8 cellular contexts compared by ENCODE assay signal in genomic region chr2:32356735-32357544, GRCh38. TPM values are rescaled to one million over a fixed set of nuclear protein-coding genes. Genes with fewer than 3 reads are reported as not detected.
A peak's percentile ranks its signal among the peaks of the same experiment; 100 is the strongest.
DNase-seq lines count a peak whose midpoint lies in the region; ATAC-seq, FAIRE-seq and TF ChIP-seq lines count a peak whose summit lies in the region.

Gene BIRC6, plus strand, starts transcription at chr2:32357023. Its CDS starts 139 bp downstream, at chr2:32357162.

- DNase-seq in NCI-H2029 (lab: John Stamatoyannopoulos, UW) (peak; percentile 90), ascending aorta (ENCODE audit: low spot score in 2 of 2) (peak; percentile 93 to 99), right cardiac atrium (peak; percentile 99), pulmonary artery endothelial cell (ENCODE audit: low read depth, low spot score) (peak; percentile 82), urothelium cell line (ENCODE audit: low spot score) (peak; percentile 99)
- peak; percentile 97 for DNase-seq in T-helper 2 cell treated with Interferon-gamma antibody and Interleukin-4, amounts not matched to agents 5 μg/mL and 100 μg/mL, for 36 hours (ENCODE audit: low spot score)

- H3K9me3 Mint-ChIP-seq in T-helper 2 cell treated with Interferon-gamma antibody and Interleukin-4, amounts not matched to agents 5 μg/mL and 100 μg/mL, for 36 hours = no peaks in the 10 kb centered on the region

- intact Hi-C loops in ascending aorta (cut with DNase I) = loop anchor here (1.0 to 5.0 kb wide), 5 partner anchors 70 to 1240 kb away; partner anchors contain the start of genes FAM98A, SLC30A6 and SPAST
- intact Hi-C loops in right cardiac atrium (cut with DNase I) = no loop called here

- under 1% methylated on average over 94 of the region's 94 CpGs for WGBS in right cardiac atrium

- peaks cover 32% of the 10 kb centered on the region for H3K4me1 Mint-ChIP-seq in T-helper 2 cell treated with Interferon-gamma antibody and Interleukin-4, amounts not matched to agents 5 μg/mL and 100 μg/mL, for 36 hours (ENCODE audit: low read depth)

- H3K27me3 ChIP-seq in ascending aorta (no peaks in the 10 kb centered on the region), right cardiac atrium (ENCODE audit: control insufficient read depth, insufficient read depth) (no peaks in the 10 kb centered on the region)

- H3K36me3 ChIP-seq in ascending aorta = no peaks in the 10 kb centered on the region

- H3K36me3 Mint-ChIP-seq in T-helper 2 cell treated with Interferon-gamma antibody and Interleukin-4, amounts not matched to agents 5 μg/mL and 100 μg/mL, for 36 hours (ENCODE audit: low read depth) = peaks cover 28% of the 10 kb centered on the region

- peak within 1 kb of the TSS; percentile 98 for H3K27ac Mint-ChIP-seq in T-helper 2 cell treated with Interferon-gamma antibody and Interleukin-4, amounts not matched to agents 5 μg/mL and 100 μg/mL, for 36 hours

- peak within 1 kb of the TSS; percentile 85 for H3K4me3 Mint-ChIP-seq in T-helper 2 cell treated with Interferon-gamma antibody and Interleukin-4, amounts not matched to agents 5 μg/mL and 100 μg/mL, for 36 hours

- H3K9me3 ChIP-seq in ascending aorta = no peaks in the 10 kb centered on the region
- H3K9me3 ChIP-seq in right cardiac atrium (ENCODE audit: control insufficient read depth, low read length) = no peaks in the 10 kb centered on the region

- ATAC-seq in GM18508 (IDR thresholded peaks at IDR 0.05; ENCODE audit: insufficient read depth, unreplicated experiment) (peak; percentile 64), HG02981 (IDR thresholded peaks at IDR 0.05; ENCODE audit: unreplicated experiment) (peak; percentile 87), right cardiac atrium (peak; percentile 97 to 98)

- H3K27me3 Mint-ChIP-seq in T-helper 2 cell treated with Interferon-gamma antibody and Interleukin-4, amounts not matched to agents 5 μg/mL and 100 μg/mL, for 36 hours (ENCODE audit: low read depth) = no peaks in the 10 kb centered on the region

- peak within 1 kb of the TSS; percentile 67 to 99 for H3K4me3 ChIP-seq in ascending aorta
- peak within 1 kb of the TSS; percentile 78 for H3K4me3 ChIP-seq in right cardiac atrium (ENCODE audit: low read length)

- H3K27ac ChIP-seq in ascending aorta (peak within 1 kb of the TSS; percentile 90 to 100), right cardiac atrium (ENCODE audit: low read length) (peak within 1 kb of the TSS; percentile 96)

- H3K4me1 ChIP-seq in ascending aorta (peaks cover 0 to 30% of the 10 kb centered on the region in 2 donors), right cardiac atrium (ENCODE audit: control insufficient read depth, insufficient read depth, low read length) (no peaks in the 10 kb centered on the region)

- peak; percentile 42 for FAIRE-seq in urothelium cell line (lab: Jason Lieb, UNC)

- no peak for TF ChIP-seq CTCF in ascending aorta (IDR thresholded peaks at IDR 0.05)

RNA-seq across cellular contexts. Expression of gene BIRC6, which starts in this region (rescaled TPM):
- total RNA-seq in ascending aorta (59.4 TPM), right cardiac atrium (10 to 100 TPM; 41.9 to 60.2 (median 48.7) TPM), pulmonary artery endothelial cell (159 and 176 TPM in 2 replicates)
- 13.9 TPM for polyA plus RNA-seq in right cardiac atrium

Comparison
In these comparisons a context has a peak if more than half of its experiments do, and no peak if none do; other contexts are left out.
1. Peak in every context shown above with its lines: DNase-seq, ATAC-seq, H3K4me3 ChIP-seq and H3K27ac ChIP-seq.